In genomic region chr1:156337052-156337887, GRCh38 we compare ENCODE assay signal across 8 cellular contexts.
A peak's percentile ranks its signal among the peaks of the same experiment; 100 is the strongest.
DNase-seq lines count a peak whose midpoint lies in the region; ATAC-seq and TF ChIP-seq lines count a peak whose summit lies in the region.

No MANE protein-coding gene starts in this region.

- no peaks in the 10 kb centered on the region for H3K27me3 ChIP-seq in BLaER1 treated with 17β-estradiol and CSF1 and Interleukin-3, amounts not matched to agents 10 nM and 100 nM
- H3K27me3 ChIP-seq in mucosa of rectum (ENCODE audit: control insufficient read depth in 2 of 2, insufficient read depth in 2 of 2, low read length in 2 of 2): no peaks in the 10 kb centered on the region

- peak overlapping the region; percentile 86 for H3K27ac Mint-ChIP-seq in central memory CD8-positive, alpha-beta T cell (ENCODE audit: low read depth)

- H3K4me3 Mint-ChIP-seq in central memory CD8-positive, alpha-beta T cell: peak overlapping the region; percentile 96

- peaks cover 36% of the 10 kb centered on the region for H3K36me3 Mint-ChIP-seq in central memory CD8-positive, alpha-beta T cell (ENCODE audit: insufficient read depth)

- no peaks in the 10 kb centered on the region for H3K27me3 Mint-ChIP-seq in central memory CD8-positive, alpha-beta T cell

- peak overlapping the region; percentile 89 to 98 (median 95) for H3K4me2 ChIP-seq in BLaER1 treated with 17β-estradiol and CSF1 and Interleukin-3, amounts not matched to agents 10 nM and 100 nM

- H3K27ac ChIP-seq in BLaER1 treated with 17β-estradiol and CSF1 and Interleukin-3, amounts not matched to agents 10 nM and 100 nM: peak overlapping the region; percentile 13 to 92 (median 83); a peak in 21 of 22 replicates
- peak overlapping the region; percentile 1 to 75 for H3K27ac ChIP-seq in mucosa of rectum (ENCODE audit: low read depth in 2 of 2, low read length in 2 of 2)

- no peak for TF ChIP-seq CTCF in LNCaP clone FGC (IDR thresholded peaks at IDR 0.05; ENCODE audit: control insufficient read depth, extremely low read depth, insufficient read depth)

- peak overlapping the region; percentile 82 to 93 (median 88) for H3K9ac ChIP-seq in BLaER1 treated with 17β-estradiol and CSF1 and Interleukin-3, amounts not matched to agents 10 nM and 100 nM
- peak overlapping the region; percentile 44 to 88 for H3K9ac ChIP-seq in mucosa of rectum (ENCODE audit: low read depth in 1 of 2, low read length in 2 of 2)

- no peak for ATAC-seq in central memory CD8-positive, alpha-beta T cell (replicated peaks; ENCODE audit: extremely low read depth, poor library complexity, severe bottlenecking)
- ATAC-seq in HG03095 (IDR thresholded peaks at IDR 0.05; ENCODE audit: unreplicated experiment): no peak

- H3K4me1 ChIP-seq in BLaER1 treated with 17β-estradiol and CSF1 and Interleukin-3, amounts not matched to agents 10 nM and 100 nM: peaks cover 18 to 26% (median 24%) of the 10 kb centered on the region in 10 experiments
- peaks cover 9 to 13% of the 10 kb centered on the region in 2 donors for H3K4me1 ChIP-seq in mucosa of rectum (ENCODE audit: control insufficient read depth in 2 of 2, insufficient read depth in 2 of 2, low read length in 2 of 2)

- peaks cover 36 to 51% (median 45%) of the 10 kb centered on the region in 11 experiments for H3K36me3 ChIP-seq in BLaER1 treated with 17β-estradiol and CSF1 and Interleukin-3, amounts not matched to agents 10 nM and 100 nM
- H3K36me3 ChIP-seq in mucosa of rectum (ENCODE audit: control insufficient read depth in 2 of 2, insufficient read depth in 2 of 2, low read length in 2 of 2): peaks cover 27 to 28% of the 10 kb centered on the region in 2 donors

- no peak for DNase-seq in LNCaP clone FGC (ENCODE audit: low read depth)
- DNase-seq in central memory CD8-positive, alpha-beta T cell (ENCODE audit: low spot score in 2 of 2): no peak
- DNase-seq in NCI-H748 (lab: John Stamatoyannopoulos, UW; ENCODE audit: unreplicated experiment): no peak
- DNase-seq in hepatic stellate cell (ENCODE audit: low spot score): no peak
- no peak for DNase-seq in cerebellar nuclear complex (lab: John Stamatoyannopoulos, UW)

- H3K9me3 Mint-ChIP-seq in central memory CD8-positive, alpha-beta T cell: no peaks in the 10 kb centered on the region

- H3K4me1 Mint-ChIP-seq in central memory CD8-positive, alpha-beta T cell: peaks cover 37% of the 10 kb centered on the region

- H4K20me1 ChIP-seq in BLaER1 treated with 17β-estradiol and CSF1 and Interleukin-3, amounts not matched to agents 10 nM and 100 nM: peaks cover 26 to 51% (median 49%) of the 10 kb centered on the region in 11 experiments; a peak in 21 of 22 replicates

- no peaks in the 10 kb centered on the region for H3K9me3 ChIP-seq in BLaER1 treated with 17β-estradiol and CSF1 and Interleukin-3, amounts not matched to agents 10 nM and 100 nM (replicated peaks in 1 of 11)
- H3K9me3 ChIP-seq in mucosa of rectum (ENCODE audit: control insufficient read depth in 2 of 2, low read length in 2 of 2): no peaks in the 10 kb centered on the region

- H3K4me3 ChIP-seq in BLaER1 treated with 17β-estradiol and CSF1 and Interleukin-3, amounts not matched to agents 10 nM and 100 nM: peak overlapping the region; percentile 68 to 98 (median 89)
- H3K4me3 ChIP-seq in LNCaP clone FGC (ENCODE audit: low read depth, low read length) (peak overlapping the region; percentile 94), mucosa of rectum (ENCODE audit: low read length in 2 of 2) (peak overlapping the region; percentile 97 to 99)
